7 cellular contexts compared by ENCODE assay signal in genomic region chr20:3156811-3157619, GRCh38. TPM values are rescaled to one million over a fixed set of nuclear protein-coding genes. Genes with fewer than 3 reads are reported as not detected.
DNase-seq lines count a peak whose midpoint lies in the region; ATAC-seq, FAIRE-seq and TF ChIP-seq lines count a peak whose summit lies in the region.

No MANE protein-coding gene starts in this region.

- H3K4me1 ChIP-seq in osteoblast (ENCODE audit: insufficient read depth, low read length) (peaks cover 19% of the 10 kb centered on the region), heart right ventricle (peaks cover 16 to 69% (median 41%) of the 10 kb centered on the region in 9 donors), body of pancreas (peaks cover 33% of the 10 kb centered on the region)

- DNase-seq in GM19239 (ENCODE audit: insufficient read length, low spot score) (no peak), osteoblast (ENCODE audit: insufficient read length, low spot score, missing footprints) (peak; percentile 91), heart right ventricle (no peak), NCI-H524 treated with DMSO at 0.1 percent for 48 hours (lab: John Stamatoyannopoulos, UW) (no peak), body of pancreas (no peak)
- DNase-seq in activated T-helper 2 cell treated with anti-CD3 and anti-CD28 coated beads, Interferon-gamma antibody, Interleukin-2, Interleukin-4, amounts not matched to agents 10 μg/mL and 5 μg/mL and 100 μg/mL, durations not matched to agents 14 hours and 24 hours and 36 hours (ENCODE audit: low spot score) = no peak

- peak overlapping the region; percentile 8 for H3K4me2 ChIP-seq in osteoblast (ENCODE audit: insufficient read depth, low read length)

- H3K36me3 ChIP-seq in osteoblast (ENCODE audit: insufficient read depth, low read length) (peaks cover 8% of the 10 kb centered on the region), heart right ventricle (peaks cover 0 to 26% (median 10%) of the 10 kb centered on the region in 9 donors), body of pancreas (replicated peaks in 1 of 2; ENCODE audit: insufficient read depth in 1 of 2, low read depth in 2 of 2) (no peaks in the 10 kb centered on the region)

- TF ChIP-seq CTCF in osteoblast (IDR thresholded peaks at IDR 0.05; ENCODE audit: extremely low read depth, low read depth, low read length) = no peak
- no peak for TF ChIP-seq CTCF in heart right ventricle (IDR thresholded peaks at IDR 0.05)
- TF ChIP-seq CTCF in body of pancreas (IDR thresholded peaks at IDR 0.05) = no peak

- ATAC-seq in HG03064 (IDR thresholded peaks at IDR 0.05; ENCODE audit: low read depth, unreplicated experiment) (peak; percentile 64), heart right ventricle (no peak), body of pancreas (no peak)

- no peaks in the 10 kb centered on the region for H3K9me3 Mint-ChIP-seq in activated T-helper 2 cell treated with anti-CD3 and anti-CD28 coated beads, Interferon-gamma antibody, Interleukin-2, Interleukin-4, amounts not matched to agents 10 μg/mL and 5 μg/mL and 100 μg/mL, durations not matched to agents 14 hours and 24 hours and 36 hours

- peaks cover 55% of the 10 kb centered on the region for H4K20me1 ChIP-seq in osteoblast (ENCODE audit: insufficient read depth, low read length)

- intact Hi-C loops in activated T-helper 2 cell treated with anti-CD3 and anti-CD28 coated beads, Interferon-gamma antibody, Interleukin-2, Interleukin-4, amounts not matched to agents 10 μg/mL and 5 μg/mL and 100 μg/mL, durations not matched to agents 14 hours and 24 hours and 36 hours (cut with micrococcal nuclease) = loop anchor here (2.0 to 5.0 kb wide), 4 partner anchors 35 to 172 kb away; partner anchors contain the start of genes ITPA and MRPS26
- intact Hi-C loops in heart right ventricle (cut with DNase I) = no loop called here
- intact Hi-C loops in body of pancreas (cut with DNase I) = no loop called here

- peak overlapping the region; percentile 85 for H3K27ac Mint-ChIP-seq in activated T-helper 2 cell treated with anti-CD3 and anti-CD28 coated beads, Interferon-gamma antibody, Interleukin-2, Interleukin-4, amounts not matched to agents 10 μg/mL and 5 μg/mL and 100 μg/mL, durations not matched to agents 14 hours and 24 hours and 36 hours

- peak; percentile 80 for FAIRE-seq in GM19239 (lab: Jason Lieb, UNC)

- H3K4me3 Mint-ChIP-seq in activated T-helper 2 cell treated with anti-CD3 and anti-CD28 coated beads, Interferon-gamma antibody, Interleukin-2, Interleukin-4, amounts not matched to agents 10 μg/mL and 5 μg/mL and 100 μg/mL, durations not matched to agents 14 hours and 24 hours and 36 hours (ENCODE audit: low read depth) = peak overlapping the region; percentile 76

- H3K36me3 Mint-ChIP-seq in activated T-helper 2 cell treated with anti-CD3 and anti-CD28 coated beads, Interferon-gamma antibody, Interleukin-2, Interleukin-4, amounts not matched to agents 10 μg/mL and 5 μg/mL and 100 μg/mL, durations not matched to agents 14 hours and 24 hours and 36 hours (ENCODE audit: low read depth) = peaks cover 41% of the 10 kb centered on the region

- peaks cover 37% of the 10 kb centered on the region for H3K4me1 Mint-ChIP-seq in activated T-helper 2 cell treated with anti-CD3 and anti-CD28 coated beads, Interferon-gamma antibody, Interleukin-2, Interleukin-4, amounts not matched to agents 10 μg/mL and 5 μg/mL and 100 μg/mL, durations not matched to agents 14 hours and 24 hours and 36 hours (ENCODE audit: low read depth)

- H3K9me3 ChIP-seq in osteoblast (ENCODE audit: low read depth, low read length) (no peaks in the 10 kb centered on the region), heart right ventricle (no peaks in the 10 kb centered on the region), body of pancreas (no peaks in the 10 kb centered on the region)

- no peaks in the 10 kb centered on the region for H3K27me3 Mint-ChIP-seq in activated T-helper 2 cell treated with anti-CD3 and anti-CD28 coated beads, Interferon-gamma antibody, Interleukin-2, Interleukin-4, amounts not matched to agents 10 μg/mL and 5 μg/mL and 100 μg/mL, durations not matched to agents 14 hours and 24 hours and 36 hours (ENCODE audit: low read depth)

- H3K27me3 ChIP-seq in osteoblast (ENCODE audit: insufficient read depth, low read length) = no peaks in the 10 kb centered on the region
- H3K27me3 ChIP-seq in heart right ventricle = no peaks in the 10 kb centered on the region
- H3K27me3 ChIP-seq in body of pancreas = no peaks in the 10 kb centered on the region

- H3K4me3 ChIP-seq in osteoblast (ENCODE audit: insufficient read depth, low read length) (no peak overlapping the region), heart right ventricle (peak overlapping the region in 1 of 10 donors; percentile 86), body of pancreas (no peak overlapping the region)

- TF ChIP-seq POLR2A in body of pancreas (IDR thresholded peaks at IDR 0.05) = no peak

- H2AFZ ChIP-seq in osteoblast (ENCODE audit: low read length) = no peak overlapping the region

- peaks cover 77% of the 10 kb centered on the region for H3K79me2 ChIP-seq in osteoblast (ENCODE audit: insufficient read depth, low read length)

- no peak overlapping the region for H3K27ac ChIP-seq in osteoblast (ENCODE audit: low read depth, low read length)
- H3K27ac ChIP-seq in heart right ventricle = peak overlapping the region in 3 of 10 donors; percentile 0 to 94 (median 1)
- no peak overlapping the region for H3K27ac ChIP-seq in body of pancreas

- 69 to 71% methylated on average over 8 of the region's 8 CpGs for WGBS in heart right ventricle, 2 donors
- 43 to 52% methylated on average over 8 of the region's 8 CpGs for WGBS in body of pancreas, 2 donors

RNA-seq across cellular contexts. Expression of gene FASTKD5, which starts 2.6 kb away (rescaled TPM):
- total RNA-seq in activated T-helper 2 cell treated with anti-CD3 and anti-CD28 coated beads, Interferon-gamma antibody, Interleukin-2, Interleukin-4, amounts not matched to agents 10 μg/mL and 5 μg/mL and 100 μg/mL, durations not matched to agents 14 hours and 24 hours and 36 hours = 23.1 and 24.6 TPM in 2 replicates
- total RNA-seq in osteoblast = 8.3 and 9.4 TPM in 2 replicates
- 10 to 100 TPM; 22.1 to 32.4 (median 27.9) TPM for total RNA-seq in heart right ventricle
- 10 to 100 TPM in 1 of 2 donors, 1 to 10 TPM in 1; 7.5 to 22.7 TPM for polyA plus RNA-seq in heart right ventricle
- 1 to 10 TPM; 7.0 to 7.3 TPM for total RNA-seq in body of pancreas

RNA-seq across cellular contexts. Expression of gene UBOX5, which starts 2.6 kb away (rescaled TPM):
- total RNA-seq in activated T-helper 2 cell treated with anti-CD3 and anti-CD28 coated beads, Interferon-gamma antibody, Interleukin-2, Interleukin-4, amounts not matched to agents 10 μg/mL and 5 μg/mL and 100 μg/mL, durations not matched to agents 14 hours and 24 hours and 36 hours = 6.7 and 7.6 TPM in 2 replicates
- total RNA-seq in osteoblast = 4.1 and 4.3 TPM in 2 replicates
- total RNA-seq in heart right ventricle = 1 to 10 TPM; 3.0 to 5.9 (median 4.0) TPM
- polyA plus RNA-seq in heart right ventricle = 1 to 10 TPM; 2.1 to 3.3 TPM
- 1 to 10 TPM; 3.9 to 4.9 TPM for total RNA-seq in body of pancreas

RNA-seq across cellular contexts. Expression of gene LZTS3, which starts 16.3 kb away (rescaled TPM):
- 0.64 and 0.66 TPM in 2 replicates for total RNA-seq in activated T-helper 2 cell treated with anti-CD3 and anti-CD28 coated beads, Interferon-gamma antibody, Interleukin-2, Interleukin-4, amounts not matched to agents 10 μg/mL and 5 μg/mL and 100 μg/mL, durations not matched to agents 14 hours and 24 hours and 36 hours
- total RNA-seq in osteoblast (2.4 and 3.6 TPM in 2 replicates), heart right ventricle (10 to 100 TPM in 4 of 10 donors, 1 to 10 TPM in 6; 7.1 to 27.0 (median 9.7) TPM), body of pancreas (10 to 100 TPM; 38.4 to 72.2 TPM)
- 1 to 10 TPM; 7.9 to 9.1 TPM for polyA plus RNA-seq in heart right ventricle

RNA-seq across cellular contexts. Expression of gene DDRGK1, which starts 47.5 kb away (rescaled TPM):
- 61.8 and 69.2 TPM in 2 replicates for total RNA-seq in activated T-helper 2 cell treated with anti-CD3 and anti-CD28 coated beads, Interferon-gamma antibody, Interleukin-2, Interleukin-4, amounts not matched to agents 10 μg/mL and 5 μg/mL and 100 μg/mL, durations not matched to agents 14 hours and 24 hours and 36 hours
- 25.9 and 26.8 TPM in 2 replicates for total RNA-seq in osteoblast
- total RNA-seq in heart right ventricle = 10 to 100 TPM; 25.2 to 48.4 (median 29.4) TPM
- 10 to 100 TPM; 31.0 to 77.1 TPM for polyA plus RNA-seq in heart right ventricle
- total RNA-seq in body of pancreas = 10 to 100 TPM; 64.3 to 82.8 TPM

RNA-seq across cellular contexts. Expression of gene ITPA, which starts 52.3 kb away (rescaled TPM):
- total RNA-seq in activated T-helper 2 cell treated with anti-CD3 and anti-CD28 coated beads, Interferon-gamma antibody, Interleukin-2, Interleukin-4, amounts not matched to agents 10 μg/mL and 5 μg/mL and 100 μg/mL, durations not matched to agents 14 hours and 24 hours and 36 hours = 84.5 and 87.8 TPM in 2 replicates
- 29.8 and 34.0 TPM in 2 replicates for total RNA-seq in osteoblast
- total RNA-seq in heart right ventricle = 10 to 100 TPM; 15.8 to 26.3 (median 21.5) TPM
- 10 to 100 TPM; 51.1 to 53.6 TPM for polyA plus RNA-seq in heart right ventricle
- 10 to 100 TPM; 31.4 to 36.3 TPM for total RNA-seq in body of pancreas
